ENCODE assay signal across 25 cellular contexts in genomic region chr3:28198970-28199369, GRCh38. TPM values are rescaled to one million over a fixed set of nuclear protein-coding genes. Genes with fewer than 3 reads are reported as not detected.
DNase-seq lines count a peak whose midpoint lies in the region; ATAC-seq, FAIRE-seq and TF ChIP-seq lines count a peak whose summit lies in the region.
"Had no signal": no experiment of that assay in that cellular context is flagged by ENCODE, and none has a peak within 500 bp of the region (broad histone marks: within the 10 kb centered on the region; RNA-seq: fewer than 3 reads in every experiment).

No MANE protein-coding gene starts in this region.

- H2BK15ac ChIP-seq in H1 (ENCODE audit: low read length) = no peak overlapping the region

- H3K18ac ChIP-seq in H1 (ENCODE audit: extremely low read depth, low read length) = no peak overlapping the region

- H4K20me1 ChIP-seq in H1 (replicated peaks in 1 of 2; ENCODE audit: control insufficient read depth in 1 of 2, insufficient read depth in 2 of 2, low read length in 2 of 2) = no peaks in the 10 kb centered on the region
- H4K20me1 ChIP-seq: BLaER1 had no signal

- no peak overlapping the region for H2BK120ac ChIP-seq in H1 (replicated peaks; ENCODE audit: low read depth, low read length)

- H3K9me3 ChIP-seq in H1 (ENCODE audit: insufficient read depth in 2 of 2, low read depth in 1 of 2, low read length in 1 of 2) (no peaks in the 10 kb centered on the region), lower lobe of right lung (no peaks in the 10 kb centered on the region), upper lobe of right lung (no peaks in the 10 kb centered on the region)
- H3K9me3 ChIP-seq: BE2C had no signal

- POLR2A ChIA-PET in H1 (lab: Charles Lee; ENCODE audit: partially characterized antibody) (no interaction called here), HEK293T (lab: Yijun Ruan, JAX) (no interaction called here), GM10248 (lab: Yijun Ruan, JAX) (no interaction called here)

- no peaks in the 10 kb centered on the region for H3K79me2 ChIP-seq in H1 (ENCODE audit: control insufficient read depth in 1 of 2, insufficient read depth in 2 of 2, low read length in 2 of 2)

- H3K79me1 ChIP-seq in H1 (ENCODE audit: low read depth, low read length) = no peaks in the 10 kb centered on the region

- no peaks in the 10 kb centered on the region; a peak in 1 of 8 replicates for H3K36me3 ChIP-seq in H1 (ENCODE audit: control insufficient read depth in 2 of 4, insufficient read depth in 4 of 4, low read length in 3 of 4)
- H3K36me3 ChIP-seq in lower lobe of right lung = no peaks in the 10 kb centered on the region
- no peaks in the 10 kb centered on the region for H3K36me3 ChIP-seq in upper lobe of right lung
- H3K36me3 ChIP-seq: BE2C had no signal

- no peak overlapping the region for H3K14ac ChIP-seq in H1 (ENCODE audit: insufficient read length)

- no peak overlapping the region for H4K5ac ChIP-seq in H1 (ENCODE audit: insufficient read length, low read depth, low read length)

- no peak overlapping the region for H4K91ac ChIP-seq in H1 (replicated peaks; ENCODE audit: insufficient read length, low read length)

- H3K23me2 ChIP-seq in H1 (ENCODE audit: low read depth, low read length) = no peaks in the 10 kb centered on the region

- intact Hi-C loops in lower lobe of right lung (cut with DNase I) = no loop called here
- intact Hi-C loops in upper lobe of right lung (cut with DNase I) = no loop called here

- TF ChIP-seq POLR2A in H1 (IDR thresholded peaks at IDR 0.05; ENCODE audit: control extremely low read depth in 1 of 2, low read depth in 2 of 2, low read length in 2 of 2) (no peak), H54 (IDR thresholded peaks at IDR 0.05; ENCODE audit: low read depth, low read length) (no peak)

- TF ChIP-seq CTCF in H1 (IDR thresholded peaks at IDR 0.05; ENCODE audit: control extremely low read depth in 1 of 3, insufficient read depth in 1 of 3, low read depth in 1 of 3, low read length in 3 of 3) (no peak), lower lobe of right lung (IDR thresholded peaks at IDR 0.05) (no peak), upper lobe of right lung (IDR thresholded peaks at IDR 0.05) (no peak), GM10248 (IDR thresholded peaks at IDR 0.05; ENCODE audit: control extremely low read depth, extremely low read depth, low read depth, missing control alignments) (no peak)

- no peak overlapping the region for H3K4me2 ChIP-seq in H1 (ENCODE audit: insufficient read depth in 1 of 2, low read depth in 2 of 2, low read length in 2 of 2)
- H3K4me2 ChIP-seq: BLaER1 had no signal

- peak overlapping the region; percentile 77 for H3K56ac ChIP-seq in H1 (replicated peaks; ENCODE audit: insufficient read length, low read depth, low read length)

- no peak overlapping the region for H2AK5ac ChIP-seq in H1 (ENCODE audit: low read depth, low read length)

- H3K23ac ChIP-seq in H1 (ENCODE audit: insufficient read length) = no peak overlapping the region

- H3K27ac ChIP-seq in H1 (ENCODE audit: low read depth, low read length) = no peak overlapping the region
- H3K27ac ChIP-seq in lower lobe of right lung = no peak overlapping the region
- H3K27ac ChIP-seq in upper lobe of right lung = peak overlapping the region; percentile 14
- H3K27ac ChIP-seq: BLaER1 had no signal

- no peak overlapping the region for H2BK5ac ChIP-seq in H1 (ENCODE audit: low read depth, low read length)

- H3K27me3 ChIP-seq in H1 (replicated peaks in 1 of 4; ENCODE audit: control insufficient read depth in 3 of 4, extremely low read depth in 1 of 4, insufficient read depth in 3 of 4, low read length in 3 of 4) = no peaks in the 10 kb centered on the region
- no peaks in the 10 kb centered on the region for H3K27me3 ChIP-seq in lower lobe of right lung (ENCODE audit: low read depth)
- no peaks in the 10 kb centered on the region for H3K27me3 ChIP-seq in upper lobe of right lung
- H3K27me3 ChIP-seq: BE2C, BLaER1 had no signal

- 89 to 100% methylated on average over 1 to 3 of the region's 3 CpGs for WGBS in H1 (ENCODE audit: extremely low coverage in 1 of 2, insufficient coverage in 1 of 2, insufficient read length in 1 of 2, insufficient replicate concordance in 2 of 2, low coverage in 1 of 2, low lambda C conversion rate in 2 of 2, missing lambda C conversion rate in 1 of 2), 2 experiments

- CTCF ChIA-PET in H1 (lab: Charles Lee; ENCODE audit: partially characterized antibody) = no interaction called here
- CTCF ChIA-PET in HEK293T (lab: Yijun Ruan, JAX) = no interaction called here
- CTCF ChIA-PET in GM10248 (lab: Yijun Ruan, JAX) = interaction anchor here (1.4 kb wide), 1 partner anchor 12 kb away, joined by 3 read pairs; no protein-coding TSS in a partner anchor

- no peaks in the 10 kb centered on the region for H3K4me1 ChIP-seq in H1 (replicated peaks in 1 of 4; ENCODE audit: control insufficient read depth in 3 of 4, insufficient read depth in 4 of 4, low read length in 3 of 4)
- no peaks in the 10 kb centered on the region for H3K4me1 ChIP-seq in lower lobe of right lung
- no peaks in the 10 kb centered on the region for H3K4me1 ChIP-seq in upper lobe of right lung
- H3K4me1 ChIP-seq: BE2C, BLaER1 had no signal

- no peak for TF ChIP-seq RAD21 in H1 (IDR thresholded peaks at IDR 0.05 in 1 of 2, conservative IDR thresholded peaks at IDR 0.05 in 1 of 2; ENCODE audit: low read depth in 2 of 2, low read length in 2 of 2)

- H3K4ac ChIP-seq in H1 (replicated peaks; ENCODE audit: insufficient read length, low read depth, low read length) = no peak overlapping the region

- no peak for TF ChIP-seq EP300 in H1 (IDR thresholded peaks at IDR 0.05; ENCODE audit: borderline replicate concordance in 1 of 2, low read depth in 2 of 2, low read length in 2 of 2)

- H2BK12ac ChIP-seq in H1 (ENCODE audit: low read depth, low read length) = no peak overlapping the region

- H3K4me3 ChIP-seq in H1 (ENCODE audit: extremely low read depth in 1 of 4, insufficient read depth in 2 of 4, low read depth in 3 of 4, low read length in 4 of 4) (no peak overlapping the region), lower lobe of right lung (no peak overlapping the region), upper lobe of right lung (peak overlapping the region; percentile 25)
- H3K4me3 ChIP-seq: BLaER1 had no signal

- H2AFZ ChIP-seq in H1 (ENCODE audit: low read length) = no peak overlapping the region

- no peak for FAIRE-seq in H1 (lab: Jason Lieb, UNC)
- FAIRE-seq in H54 (lab: Jason Lieb, UNC) = no peak
- FAIRE-seq: A204.1, GM12891, GM19239 had no signal

- peak; percentile 42 to 44 for ATAC-seq in lower lobe of right lung
- ATAC-seq in upper lobe of right lung = no peak

- H4K8ac ChIP-seq in H1 (ENCODE audit: extremely low read depth, insufficient read depth, low read length) = no peak overlapping the region

- DNase-seq in H1 (ENCODE audit: low read depth in 1 of 2, low spot score in 2 of 2) = no peak
- DNase-seq in lower lobe of right lung = no peak
- no peak for DNase-seq in upper lobe of right lung
- no peak for DNase-seq in HEK293T (ENCODE audit: extremely low spot score)
- DNase-seq in GM10248 (ENCODE audit: extremely low spot score) = no peak
- DNase-seq in H54 (ENCODE audit: insufficient read length, low spot score) = no peak
- DNase-seq: 8988T; ACHN; BE2C; C1 segment of cervical spinal cord; CD4-positive, alpha-beta memory T cell; CD4-positive, CD25-positive, alpha-beta regulatory T cell; CD8-positive, alpha-beta memory T cell; COR-L47; DMS 273 treated with DMSO at 0.1 percent for 48 hours; DMS153; DMS53; DMS79; DND-41; EL; GDM1 had no signal

- no peak overlapping the region for H2BK20ac ChIP-seq in H1 (ENCODE audit: low read length)

- no peak overlapping the region for H3K9ac ChIP-seq in H1 (replicated peaks in 1 of 4; ENCODE audit: extremely low read depth in 1 of 4, low read depth in 3 of 4, low read length in 3 of 4)
- H3K9ac ChIP-seq: BLaER1 had no signal

TF ChIP-seq in H1, 55 proteins besides CTCF, POLR2A, EP300 and RAD21 (continues in another document):
- TF ChIP-seq SUZ12 (IDR thresholded peaks at IDR 0.05; ENCODE audit: low read length) = no peak
- no peak for TF ChIP-seq KDM5A (IDR thresholded peaks at IDR 0.05; ENCODE audit: low read length)
- TF ChIP-seq MAX (IDR thresholded peaks at IDR 0.05) = no peak
- no peak for TF ChIP-seq ATF3 (IDR thresholded peaks at IDR 0.05; ENCODE audit: insufficient read depth, low read depth, low read length)
- TF ChIP-seq RFX5 (IDR thresholded peaks at IDR 0.05; ENCODE audit: borderline replicate concordance, low read depth, low read length) = no peak

TF ChIP-seq in HEK293T, 16 proteins besides CTCF, POLR2A, EP300 and RAD21:
- TF ChIP-seq HDGF (IDR thresholded peaks at IDR 0.05; ENCODE audit: borderline replicate concordance) (no peak), PKNOX1 (IDR thresholded peaks at IDR 0.05) (no peak), CTBP1 (IDR thresholded peaks at IDR 0.05; ENCODE audit: borderline replicate concordance) (no peak), FOXM1 (IDR thresholded peaks at IDR 0.05; ENCODE audit: borderline replicate concordance) (no peak)
TF ChIP-seq in HEK293T: peak in this region for 0.

RNA-seq across cellular contexts. Expression of gene CMC1, which starts 42.4 kb away (rescaled TPM):
- total RNA-seq in H1 (2021; fragmentation: NEBNext Ultra II Directional; extraction: Animal tissue kit (Norgen Biotek cat#: 25700)) = 17.8 and 19.4 TPM in 2 replicates
- 11.4 and 13.7 TPM in 2 replicates for polyA plus RNA-seq in H1 (2011; rRNA removed)
- 16.7 TPM for polyA plus RNA-seq in H1 (2011; cell fraction: cytosol; rRNA removed)
- polyA plus RNA-seq in H1 (2011; cell fraction: nucleus; rRNA removed) = 8.3 TPM
- 19.3 to 34.2 TPM (median 20.6 TPM) in 4 replicates for polyA plus RNA-seq in H1 (2012, experiment 1 of 2)
- polyA plus RNA-seq in H1 (2012, experiment 2 of 2) = 39.3 TPM
- polyA plus RNA-seq in H1 (2013, experiment 1 of 2) = 96.1 TPM
- polyA plus RNA-seq in H1 (2013, experiment 2 of 2) = 86.9 TPM
- 2.2 and 3.7 TPM in 2 replicates for polyA minus RNA-seq in H1 (2011; rRNA and poly(A)+ RNA removed)
- 7.6 TPM for polyA minus RNA-seq in H1 (2011; cell fraction: cytosol; rRNA and poly(A)+ RNA removed)
- polyA minus RNA-seq in H1 (2011; cell fraction: nucleus; rRNA and poly(A)+ RNA removed) = 36.1 TPM
- 23.6 TPM for total RNA-seq in lower lobe of right lung
- total RNA-seq in upper lobe of right lung = 17.8 TPM
